ENCODE assay signal across 13 cellular contexts in the genomic region with DNA sequence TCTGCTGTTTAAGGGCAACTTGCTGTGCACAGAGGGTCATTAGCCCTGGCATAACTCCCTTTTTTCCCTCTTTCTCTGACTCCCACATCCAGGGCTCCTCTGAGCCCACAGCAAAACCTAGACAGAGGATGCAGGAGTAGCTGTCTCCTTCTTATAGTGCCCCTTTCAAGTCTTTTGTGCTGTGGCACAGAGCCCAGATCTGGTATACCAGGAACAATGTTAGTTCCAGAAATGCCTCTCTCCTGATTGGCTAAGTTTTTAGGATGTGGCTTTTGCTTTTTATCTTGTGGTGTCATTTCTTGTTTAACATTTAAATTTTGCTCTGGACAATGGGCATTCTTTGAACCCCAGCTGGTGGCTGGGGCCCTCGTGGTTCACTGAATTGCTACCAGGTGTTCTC. TPM values are rescaled to one million over a fixed set of nuclear protein-coding genes. Genes with fewer than 3 reads are reported as not detected.
DNase-seq lines count a peak whose midpoint lies in the region; ATAC-seq and TF ChIP-seq lines count a peak whose summit lies in the region.
"Had no signal": no experiment of that assay in that cellular context is flagged by ENCODE, and none has a peak within 500 bp of the region (broad histone marks: within the 10 kb centered on the region; RNA-seq: fewer than 3 reads in every experiment).

No MANE protein-coding gene starts in this region.

- no peak overlapping the region for H2BK5ac ChIP-seq in IMR-90 (ENCODE audit: low read depth, low read length, poor library complexity, severe bottlenecking)

- H3K9me1 ChIP-seq in IMR-90 (ENCODE audit: insufficient read depth, low read length), result no peaks in the 10 kb centered on the region; the same call in 1 of the 2 replicates

- H2AFZ ChIP-seq in IMR-90 (replicated peaks; ENCODE audit: low read length, poor library complexity), result no peak overlapping the region

- H3K27me3 Mint-ChIP-seq in CD4-positive, CD25-positive, alpha-beta regulatory T cell, result no peaks in the 10 kb centered on the region
- no peaks in the 10 kb centered on the region for H3K27me3 Mint-ChIP-seq in activated CD8-positive, alpha-beta T cell treated with anti-CD3 and anti-CD28 coated beads, Interleukin-2, amount 10 ng/mL, durations not matched to agents 7 days and 5 days (ENCODE audit: low read depth)
- H3K27me3 Mint-ChIP-seq in natural killer cell (ENCODE audit: low read depth in 2 of 2), result no peaks in the 10 kb centered on the region

- no peak overlapping the region for H4K91ac ChIP-seq in IMR-90 (ENCODE audit: insufficient read depth, low read depth, low read length)

- no peak overlapping the region for H3K56ac ChIP-seq in IMR-90 (ENCODE audit: extremely low read depth, insufficient read depth, low read length)

- ATAC-seq in CD4-positive, CD25-positive, alpha-beta regulatory T cell (ENCODE audit: low read depth in 2 of 2), result no peak
- ATAC-seq in IMR-90 (ENCODE audit: low read depth) (no peak), natural killer cell (no peak)
- no peak for ATAC-seq in activated CD8-positive, alpha-beta T cell treated with anti-CD3 and anti-CD28 coated beads, Interleukin-2, amount 10 ng/mL, durations not matched to agents 7 days and 5 days
- ATAC-seq: sciatic nerve had no signal

- H2AK9ac ChIP-seq in IMR-90 (replicated peaks; ENCODE audit: low read depth, low read length, poor library complexity), result no peak overlapping the region

- H3K23ac ChIP-seq in IMR-90 (ENCODE audit: low read depth, low read length), result no peak overlapping the region

- peaks cover 15% of the 10 kb centered on the region for H3K36me3 Mint-ChIP-seq in CD4-positive, CD25-positive, alpha-beta regulatory T cell
- H3K36me3 Mint-ChIP-seq in activated CD8-positive, alpha-beta T cell treated with anti-CD3 and anti-CD28 coated beads, Interleukin-2, amount 10 ng/mL, durations not matched to agents 7 days and 5 days (ENCODE audit: low read depth), result peaks cover 49% of the 10 kb centered on the region
- H3K36me3 Mint-ChIP-seq in natural killer cell, result no peaks in the 10 kb centered on the region

- H3K27ac Mint-ChIP-seq in CD4-positive, CD25-positive, alpha-beta regulatory T cell, result peak overlapping the region; percentile 83 to 90 (median 89)
- H3K27ac Mint-ChIP-seq in activated CD8-positive, alpha-beta T cell treated with anti-CD3 and anti-CD28 coated beads, Interleukin-2, amount 10 ng/mL, durations not matched to agents 7 days and 5 days, result peak overlapping the region; percentile 27
- H3K27ac Mint-ChIP-seq in natural killer cell, result peak overlapping the region; percentile 72 to 75

- no peak overlapping the region for H4K5ac ChIP-seq in IMR-90 (ENCODE audit: low read depth, low read length)

- 0 out of 2 replicates have a peak overlapping the region, but pooled peaks have one; percentile 28 for H3K14ac ChIP-seq in IMR-90 (replicated peaks; ENCODE audit: low read depth, low read length)

- H4K20me1 ChIP-seq in IMR-90 (ENCODE audit: insufficient read depth, low read length), result no peaks in the 10 kb centered on the region

- peaks cover 40 to 85% (median 60%) of the 10 kb centered on the region in 4 donors for H3K4me1 Mint-ChIP-seq in CD4-positive, CD25-positive, alpha-beta regulatory T cell
- H3K4me1 Mint-ChIP-seq in activated CD8-positive, alpha-beta T cell treated with anti-CD3 and anti-CD28 coated beads, Interleukin-2, amount 10 ng/mL, durations not matched to agents 7 days and 5 days (ENCODE audit: low read depth), result peaks cover 57% of the 10 kb centered on the region
- peaks cover 77 to 80% of the 10 kb centered on the region in 2 donors for H3K4me1 Mint-ChIP-seq in natural killer cell

- TF ChIP-seq EP300 in esophagus muscularis mucosa (IDR thresholded peaks at IDR 0.05), result no peak

- dilution Hi-C loops in IMR-90 (cut with HindIII; ENCODE audit: low sequenced_read_pairs, unreplicated experiment), result no loop called here

- peak overlapping the region in 2 of 4 donors; percentile 24 to 44 for H3K4me3 Mint-ChIP-seq in CD4-positive, CD25-positive, alpha-beta regulatory T cell
- H3K4me3 Mint-ChIP-seq in activated CD8-positive, alpha-beta T cell treated with anti-CD3 and anti-CD28 coated beads, Interleukin-2, amount 10 ng/mL, durations not matched to agents 7 days and 5 days, result no peak overlapping the region
- no peak overlapping the region for H3K4me3 Mint-ChIP-seq in natural killer cell

- no peak overlapping the region for H2AK5ac ChIP-seq in IMR-90 (ENCODE audit: low read depth, low read length)

- intact Hi-C loops in IMR-90 (cut with micrococcal nuclease) (no loop called here), natural killer cell (cut with micrococcal nuclease) (no loop called here), esophagus muscularis mucosa (cut with DNase I) (loop anchor here (5.0 to 10.0 kb wide), 2 partner anchors 42 to 84 kb away; no protein-coding TSS in a partner anchor)

- TF ChIP-seq RAD21 in IMR-90 (IDR thresholded peaks at IDR 0.05; ENCODE audit: low read length), result no peak

- no TSS peak for BruUV-seq in IMR-90 (replicated peaks; lab: Mats Ljungman, UMichigan)

- DNase-seq in CD4-positive, CD25-positive, alpha-beta regulatory T cell, result no peak
- DNase-seq in IMR-90 (no peak), natural killer cell (no peak), caudate nucleus (lab: John Stamatoyannopoulos, UW) (no peak), esophagus muscularis mucosa (ENCODE audit: extremely low spot score) (no peak), COLO668 (lab: John Stamatoyannopoulos, UW; ENCODE audit: unreplicated experiment) (no peak)
- DNase-seq in activated CD8-positive, alpha-beta T cell treated with anti-CD3 and anti-CD28 coated beads, Interleukin-2, amount 10 ng/mL, durations not matched to agents 7 days and 5 days, result no peak
- DNase-seq: activated T-cell treated with anti-CD3 and anti-CD28 coated beads, Interleukin-2, amount 50 U/mL, for 1 hour; brain microvascular endothelial cell; NCI-H524 treated with DMSO at 0.1 percent for 48 hours had no signal

- no peak overlapping the region for H3K9ac ChIP-seq in IMR-90 (ENCODE audit: low read depth, low read length)

- whole genome bisulfite sequencing in IMR-90 (ENCODE audit: extremely low coverage in 2 of 2, insufficient read length in 1 of 2), 2 experiments, result no CpG with 5 or more reads among the region's 1 CpG
- 61% methylated on average over 1 of the region's 1 CpG for WGBS in esophagus muscularis mucosa

- H3K9me3 Mint-ChIP-seq in CD4-positive, CD25-positive, alpha-beta regulatory T cell, result no peaks in the 10 kb centered on the region
- no peaks in the 10 kb centered on the region for H3K9me3 Mint-ChIP-seq in activated CD8-positive, alpha-beta T cell treated with anti-CD3 and anti-CD28 coated beads, Interleukin-2, amount 10 ng/mL, durations not matched to agents 7 days and 5 days (ENCODE audit: insufficient read depth)
- H3K9me3 Mint-ChIP-seq in natural killer cell, result no peaks in the 10 kb centered on the region

- no peaks in the 10 kb centered on the region for H3K27me3 ChIP-seq in CD4-positive, CD25-positive, alpha-beta regulatory T cell (ENCODE audit: control insufficient read depth, insufficient read depth, low read length)
- no peaks in the 10 kb centered on the region for H3K27me3 ChIP-seq in IMR-90 (ENCODE audit: control insufficient read depth, insufficient read depth, low read length)
- H3K27me3 ChIP-seq in esophagus muscularis mucosa, result no peaks in the 10 kb centered on the region
- H3K27me3 ChIP-seq: brain microvascular endothelial cell, suprapubic skin had no signal

- peaks cover 29% of the 10 kb centered on the region for H3K36me3 ChIP-seq in CD4-positive, CD25-positive, alpha-beta regulatory T cell (ENCODE audit: control insufficient read depth, insufficient read depth, low read length)
- no peaks in the 10 kb centered on the region for H3K36me3 ChIP-seq in IMR-90 (ENCODE audit: control insufficient read depth, insufficient read depth, low read length)
- H3K36me3 ChIP-seq in esophagus muscularis mucosa, result peaks cover 0 to 7% (median 3%) of the 10 kb centered on the region in 4 donors
- H3K36me3 ChIP-seq: brain microvascular endothelial cell had no signal

- no peak overlapping the region for H4K8ac ChIP-seq in IMR-90 (ENCODE audit: low read depth in 2 of 2, low read length in 2 of 2)

- no peak overlapping the region for H2BK120ac ChIP-seq in IMR-90 (ENCODE audit: low read depth, low read length)

- POLR2A ChIA-PET in IMR-90 (lab: Charles Lee; ENCODE audit: unreplicated experiment), result no interaction called here
- POLR2A ChIA-PET in activated CD8-positive, alpha-beta T cell treated with anti-CD3 and anti-CD28 coated beads, Interleukin-2, amount 10 ng/mL, durations not matched to agents 7 days and 5 days (lab: Charles Lee), result no interaction called here

- CTCF ChIA-PET in IMR-90 (lab: Yijun Ruan, JAX), result interaction anchor here (1.3 to 8.0 kb wide), 2 partner anchors 217 to 227 kb away, joined by 3 to 186 read pairs; a partner anchor contains a TSS
- CTCF ChIA-PET in activated CD8-positive, alpha-beta T cell treated with anti-CD3 and anti-CD28 coated beads, Interleukin-2, amount 10 ng/mL, durations not matched to agents 7 days and 5 days (lab: Charles Lee), result interaction anchor here (2.6 to 13.4 kb wide), 5 partner anchors 9 to 229 kb away, joined by 6 to 630 read pairs (median 11); a partner anchor contains a TSS

- H3K79me1 ChIP-seq in IMR-90 (ENCODE audit: low read depth in 1 of 2, low read length in 2 of 2), result no peaks in the 10 kb centered on the region

- H3K4ac ChIP-seq in IMR-90 (ENCODE audit: low read depth, low read length), result no peak overlapping the region

- no peak overlapping the region for H2BK15ac ChIP-seq in IMR-90 (ENCODE audit: low read depth, low read length)

- in situ Hi-C loops in IMR-90 (cut with MboI; ENCODE audit: low sequenced_read_pairs), result no loop called here

- no peak overlapping the region for H3K4me2 ChIP-seq in IMR-90 (ENCODE audit: low read depth, low read length)

- H3K9me3 ChIP-seq in CD4-positive, CD25-positive, alpha-beta regulatory T cell (ENCODE audit: control insufficient read depth in 2 of 2, low read length in 2 of 2), result no peaks in the 10 kb centered on the region
- H3K9me3 ChIP-seq in IMR-90 (ENCODE audit: control insufficient read depth, insufficient read depth, low read length) (no peaks in the 10 kb centered on the region), esophagus muscularis mucosa (no peaks in the 10 kb centered on the region)
- H3K9me3 ChIP-seq: suprapubic skin had no signal

- H3K27ac ChIP-seq in CD4-positive, CD25-positive, alpha-beta regulatory T cell (ENCODE audit: insufficient read depth, low read length, poor library complexity, severe bottlenecking), result no peak overlapping the region
- H3K27ac ChIP-seq in IMR-90 (ENCODE audit: insufficient read depth, low read length), result no peak overlapping the region
- H3K27ac ChIP-seq in caudate nucleus (ENCODE audit: low read depth, low read length), result no peak overlapping the region
- no peak overlapping the region for H3K27ac ChIP-seq in esophagus muscularis mucosa (replicated peaks in 1 of 4)
- H3K27ac ChIP-seq: brain microvascular endothelial cell, suprapubic skin, VCaP had no signal

- H3K18ac ChIP-seq in IMR-90 (ENCODE audit: low read depth, low read length), result no peak overlapping the region

- peaks cover 43% of the 10 kb centered on the region for H3K4me1 ChIP-seq in CD4-positive, CD25-positive, alpha-beta regulatory T cell (ENCODE audit: control insufficient read depth, insufficient read depth, low read length, poor library complexity, severe bottlenecking)
- H3K4me1 ChIP-seq in IMR-90 (ENCODE audit: control insufficient read depth, insufficient read depth, low read length) (0 out of 2 replicates have a peak, but pooled peaks cover 5% of the 10 kb centered on the region), esophagus muscularis mucosa (peaks cover 34 to 89% (median 65%) of the 10 kb centered on the region in 4 donors)

- H2BK20ac ChIP-seq in IMR-90 (ENCODE audit: low read depth, low read length), result no peak overlapping the region; the same call in 1 of the 2 replicates

- TF ChIP-seq CTCF in IMR-90 (conservative IDR thresholded peaks at IDR 0.05; ENCODE audit: low read depth, low read length) (no peak), natural killer cell (IDR thresholded peaks at IDR 0.05) (no peak), esophagus muscularis mucosa (IDR thresholded peaks at IDR 0.05) (no peak)

- TF ChIP-seq POLR2A in IMR-90 (IDR thresholded peaks at IDR 0.05; ENCODE audit: low read depth, low read length) (no peak), esophagus muscularis mucosa (IDR thresholded peaks at IDR 0.05; ENCODE audit: low read depth) (no peak)

- no peak overlapping the region for H3K4me3 ChIP-seq in CD4-positive, CD25-positive, alpha-beta regulatory T cell (ENCODE audit: low read depth, low read length)
- H3K4me3 ChIP-seq in IMR-90 (ENCODE audit: insufficient read depth, low read depth, low read length) (no peak overlapping the region), esophagus muscularis mucosa (no peak overlapping the region)
- H3K4me3 ChIP-seq: suprapubic skin had no signal

RNA-seq across cellular contexts. Expression of a gene that starts 25.6 kb away (rescaled TPM):
- 76.9 TPM for total RNA-seq in CD4-positive, CD25-positive, alpha-beta regulatory T cell
- polyA plus RNA-seq in CD4-positive, CD25-positive, alpha-beta regulatory T cell, result 10 to 100 TPM; 52.3 to 83.3 (median 60.7) TPM
- total RNA-seq in IMR-90 (2012; rRNA removed), result 154 and 183 TPM in 2 replicates
- 44.4 and 55.1 TPM in 2 replicates for polyA plus RNA-seq in IMR-90 (2012; rRNA removed)
- polyA plus RNA-seq in IMR-90 (2012; cell fraction: cytosol; rRNA removed), result 39.7 and 60.0 TPM in 2 replicates
- 26.1 and 26.7 TPM in 2 replicates for polyA plus RNA-seq in IMR-90 (2012; cell fraction: nucleus; rRNA removed; ENCODE audit: low replicate concordance)
- total RNA-seq in activated CD8-positive, alpha-beta T cell treated with anti-CD3 and anti-CD28 coated beads, Interleukin-2, amount 10 ng/mL, durations not matched to agents 7 days and 5 days, result 100 to 1,000 TPM; 180 to 183 TPM
- 10 to 100 TPM; 17.0 to 37.6 (median 24.4) TPM for total RNA-seq in natural killer cell
- total RNA-seq in esophagus muscularis mucosa, result 10 to 100 TPM; 26.6 to 44.0 (median 41.0) TPM

Comparison
In these comparisons a context has a peak if more than half of its experiments do, and no peak if none do; other contexts are left out.
1. H3K27ac Mint-ChIP-seq: peak in every context shown above with its lines; median percentile 89 in CD4-positive, CD25-positive, alpha-beta regulatory T cell; 74 in natural killer cell; 27 in activated CD8-positive, alpha-beta T cell treated with anti-CD3 and anti-CD28 coated beads, Interleukin-2, amount 10 ng/mL, durations not matched to agents 7 days and 5 days.